ENCODE assay signal across 8 cellular contexts in the genomic region with DNA sequence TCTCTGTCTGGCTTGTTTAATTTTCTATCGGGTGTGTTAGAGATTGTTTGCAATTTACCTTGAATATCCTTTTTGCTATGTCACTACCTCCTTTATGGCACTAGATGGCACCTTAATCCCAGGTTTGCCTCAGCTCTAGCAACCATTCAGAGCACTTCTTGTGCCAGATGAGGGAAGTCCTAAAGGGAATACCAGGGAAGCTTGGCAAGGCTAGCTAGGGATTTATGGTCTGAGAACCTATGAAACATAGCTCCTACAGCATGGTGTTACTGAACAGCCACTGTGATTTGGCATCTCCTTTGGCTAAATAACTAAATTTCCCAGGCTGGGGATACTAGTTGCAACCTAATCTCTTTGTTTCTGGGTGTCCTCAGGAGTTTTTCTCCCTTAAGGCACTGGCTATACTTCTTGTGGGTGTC.
A peak's percentile ranks its signal among the peaks of the same experiment; 100 is the strongest.
DNase-seq lines count a peak whose midpoint lies in the region; ATAC-seq and TF ChIP-seq lines count a peak whose summit lies in the region.

No MANE protein-coding gene starts in this region.

- H4K5ac ChIP-seq in H9 (ENCODE audit: insufficient read length, low read depth, low read length): no peak overlapping the region

- CTCF ChIA-PET in activated naive CD4-positive, alpha-beta T cell treated with anti-CD3 and anti-CD28 coated beads for 36 hours (lab: Charles Lee): interaction anchor here (0.5 to 2.7 kb wide), 14 partner anchors 11 to 434 kb away, joined by 3 to 13 read pairs (median 4); partner anchors contain the start of gene NIPSNAP2
- CTCF ChIA-PET in OCI-LY7 (lab: Charles Lee; ENCODE audit: unreplicated experiment): interaction anchor here (0.6 to 0.7 kb wide), 2 partner anchors 392 to 432 kb away, joined by 3 to 4 read pairs; no protein-coding TSS in a partner anchor

- no peaks in the 10 kb centered on the region for H3K9me2 ChIP-seq in OCI-LY7 (ENCODE audit: insufficient read depth, low read length)

- H2BK20ac ChIP-seq in H9 (ENCODE audit: low read depth, low read length, poor library complexity, severe bottlenecking): no peak overlapping the region

- no peak overlapping the region for H4K8ac ChIP-seq in H9 (replicated peaks; ENCODE audit: insufficient read length, low read depth, low read length)

- no peaks in the 10 kb centered on the region for H3K27me3 ChIP-seq in H9 (ENCODE audit: insufficient read depth, low read length)
- no peaks in the 10 kb centered on the region for H3K27me3 ChIP-seq in right cardiac atrium (ENCODE audit: control insufficient read depth, insufficient read depth)

- no peak overlapping the region for H4K91ac ChIP-seq in H9 (ENCODE audit: insufficient read length, low read depth, low read length)

- no peaks in the 10 kb centered on the region for H3K36me3 ChIP-seq in OCI-LY7 (ENCODE audit: insufficient read depth, low read length)

- H3K36me3 Mint-ChIP-seq in activated naive CD4-positive, alpha-beta T cell treated with anti-CD3 and anti-CD28 coated beads for 36 hours (ENCODE audit: low read depth): no peaks in the 10 kb centered on the region
- no peaks in the 10 kb centered on the region for H3K36me3 Mint-ChIP-seq in H9 (ENCODE audit: insufficient read depth in 1 of 3, low read depth in 3 of 3)

- H3T11ph ChIP-seq in H9 (ENCODE audit: low read length): no peak overlapping the region

- H2BK5ac ChIP-seq in H9 (ENCODE audit: insufficient read length, low read length): no peak overlapping the region

- WGBS in H9 (ENCODE audit: extremely low coverage, insufficient read length, low lambda C conversion rate): no CpG with 5 or more reads among the region's 1 CpG
- 0% methylated on average over 1 of the region's 1 CpG for WGBS in right cardiac atrium

- peaks cover 7% of the 10 kb centered on the region for H3K4me1 Mint-ChIP-seq in activated naive CD4-positive, alpha-beta T cell treated with anti-CD3 and anti-CD28 coated beads for 36 hours (ENCODE audit: low read depth)
- H3K4me1 Mint-ChIP-seq in H9: no peaks in the 10 kb centered on the region

- BruUV-seq in OCI-LY7 (replicated peaks; lab: Mats Ljungman, UMichigan): no TSS peak

- H3K4me2 ChIP-seq in H9 (ENCODE audit: insufficient read depth, insufficient read length, low read length) (no peak overlapping the region), OCI-LY7 (ENCODE audit: low read length) (peak overlapping the region; percentile 47)

- DNase-seq in activated naive CD4-positive, alpha-beta T cell treated with anti-CD3 and anti-CD28 coated beads for 36 hours: peak; percentile 46
- DNase-seq in activated naive CD4-positive, alpha-beta T cell (lab: John Stamatoyannopoulos, UW): no peak
- DNase-seq in H9: peak; percentile 51
- peak; percentile 74 for DNase-seq in OCI-LY7 (ENCODE audit: low spot score)
- DNase-seq in amniotic epithelial cell (ENCODE audit: low read depth): peak; percentile 80
- no peak for DNase-seq in right cardiac atrium
- no peak for DNase-seq in sciatic nerve (ENCODE audit: low spot score)

- peak; percentile 82 for TF ChIP-seq CTCF in H9 (conservative IDR thresholded peaks at IDR 0.05)
- peak; percentile 83 for TF ChIP-seq CTCF in LNCAP (IDR thresholded peaks at IDR 0.05)
- TF ChIP-seq CTCF in OCI-LY7 (conservative IDR thresholded peaks at IDR 0.05; ENCODE audit: low read length): peak; percentile 96

- H3K56ac ChIP-seq in H9 (ENCODE audit: insufficient read length, low read depth, low read length): no peak overlapping the region

- no peak overlapping the region for H3K4ac ChIP-seq in H9 (ENCODE audit: low read depth, low read length)

- H3K23ac ChIP-seq in H9 (ENCODE audit: insufficient read length, low read depth, low read length): no peak overlapping the region

- no peak overlapping the region for H3K18ac ChIP-seq in H9 (ENCODE audit: insufficient read length, low read depth, low read length)

- intact Hi-C loops in activated naive CD4-positive, alpha-beta T cell treated with anti-CD3 and anti-CD28 coated beads for 36 hours (cut with micrococcal nuclease): loop anchor here (1.0 to 10.0 kb wide), 6 partner anchors 91 to 464 kb away; partner anchors contain the start of genes CHCHD2, NIPSNAP2 and ZNF713
- intact Hi-C loops in OCI-LY7 (cut with micrococcal nuclease; ENCODE audit: unreplicated experiment) (loop anchor here (1.0 to 5.0 kb wide), 4 partner anchors 82 to 433 kb away; partner anchors contain the start of gene NIPSNAP2), right cardiac atrium (cut with DNase I) (loop anchor here in 1 of 4 donors (10.0 kb wide), 1 partner anchor 434 kb away; no protein-coding TSS in a partner anchor), sciatic nerve (cut with DNase I) (loop anchor here (10.0 kb wide), 1 partner anchor 434 kb away; no protein-coding TSS in a partner anchor)

- no peak overlapping the region for H2BK15ac ChIP-seq in H9 (ENCODE audit: low read depth, low read length)

- H3K27ac Mint-ChIP-seq in activated naive CD4-positive, alpha-beta T cell treated with anti-CD3 and anti-CD28 coated beads for 36 hours: no peak overlapping the region
- no peak overlapping the region for H3K27ac Mint-ChIP-seq in H9

- no peaks in the 10 kb centered on the region for H3K23me2 ChIP-seq in H9 (ENCODE audit: insufficient read length, low read depth, low read length, poor library complexity, severe bottlenecking)

- H3K9ac ChIP-seq in H9 (ENCODE audit: extremely low read depth, insufficient read length, low read length): no peak overlapping the region

- H3K27me3 Mint-ChIP-seq in activated naive CD4-positive, alpha-beta T cell treated with anti-CD3 and anti-CD28 coated beads for 36 hours (ENCODE audit: low read depth): no peaks in the 10 kb centered on the region
- H3K27me3 Mint-ChIP-seq in H9 (ENCODE audit: low read depth): peaks cover 4% of the 10 kb centered on the region; the same call in 1 of the 2 replicates

- H4K20me1 ChIP-seq in H9 (ENCODE audit: control insufficient read depth, insufficient read depth, insufficient read length) (no peaks in the 10 kb centered on the region), OCI-LY7 (ENCODE audit: insufficient read depth, low read length) (no peaks in the 10 kb centered on the region)

- no peak overlapping the region for H2AK5ac ChIP-seq in H9 (ENCODE audit: insufficient read length, low read length)

- no peak overlapping the region for H3K4me3 ChIP-seq in OCI-LY7 (ENCODE audit: low read depth, low read length, poor library complexity, severe bottlenecking)
- H3K4me3 ChIP-seq in right cardiac atrium (ENCODE audit: low read length): no peak overlapping the region

- peak; percentile 93 to 94 for ATAC-seq in right cardiac atrium
- ATAC-seq in sciatic nerve: peak; percentile 85

- H2BK12ac ChIP-seq in H9 (ENCODE audit: insufficient read length, low read depth, low read length): no peak overlapping the region

- no peak overlapping the region for H3K14ac ChIP-seq in H9 (ENCODE audit: insufficient read depth, low read length)

- H2AFZ ChIP-seq in H9 (ENCODE audit: low read length) (no peak overlapping the region), OCI-LY7 (ENCODE audit: low read length) (peak overlapping the region; percentile 76)

- peaks cover 5% of the 10 kb centered on the region for H3K9me3 Mint-ChIP-seq in activated naive CD4-positive, alpha-beta T cell treated with anti-CD3 and anti-CD28 coated beads for 36 hours
- peaks cover 8 to 25% of the 10 kb centered on the region in 2 experiments; a peak in 4 of 5 replicates for H3K9me3 Mint-ChIP-seq in H9

- H3K27ac ChIP-seq in H9 (ENCODE audit: insufficient read length, low read depth, low read length) (no peak overlapping the region), OCI-LY7 (ENCODE audit: low read depth, low read length, poor library complexity, severe bottlenecking) (no peak overlapping the region), right cardiac atrium (ENCODE audit: low read length) (no peak overlapping the region)

- no peak overlapping the region for H3K4me3 Mint-ChIP-seq in activated naive CD4-positive, alpha-beta T cell treated with anti-CD3 and anti-CD28 coated beads for 36 hours
- H3K4me3 Mint-ChIP-seq in H9: no peak overlapping the region; a peak in 1 of 5 replicates

- H3K79me2 ChIP-seq in H9 (ENCODE audit: insufficient read depth, low read length): no peaks in the 10 kb centered on the region
- H3K79me2 ChIP-seq in OCI-LY7 (ENCODE audit: insufficient read depth, low read depth, low read length): no peaks in the 10 kb centered on the region

- H3K79me1 ChIP-seq in H9 (ENCODE audit: insufficient read depth, low read depth, low read length, poor library complexity, severe bottlenecking): no peaks in the 10 kb centered on the region

- H2BK120ac ChIP-seq in H9 (ENCODE audit: low read depth, low read length, poor library complexity, severe bottlenecking): no peak overlapping the region

- no peaks in the 10 kb centered on the region for H3K4me1 ChIP-seq in H9 (ENCODE audit: insufficient read depth, low read length)
- peaks cover 12% of the 10 kb centered on the region for H3K4me1 ChIP-seq in OCI-LY7 (ENCODE audit: insufficient read depth, low read length, poor library complexity, severe bottlenecking)
- H3K4me1 ChIP-seq in right cardiac atrium (ENCODE audit: control insufficient read depth, insufficient read depth, low read length): no peaks in the 10 kb centered on the region

- POLR2A ChIA-PET in OCI-LY7 (lab: Charles Lee): interaction anchor here (0.5 to 1.4 kb wide), 6 partner anchors 205 to 434 kb away, joined by 3 to 10 read pairs (median 4); partner anchors contain the start of gene MRPS17

- H3K9me3 ChIP-seq in H9 (ENCODE audit: control insufficient read depth, low read depth, low read length): no peaks in the 10 kb centered on the region
- peaks cover 13% of the 10 kb centered on the region; the same call in 1 of the 2 replicates for H3K9me3 ChIP-seq in OCI-LY7 (ENCODE audit: low read length)
- H3K9me3 ChIP-seq in right cardiac atrium (ENCODE audit: control insufficient read depth, low read length): no peaks in the 10 kb centered on the region

Comparison
In these comparisons a context has a peak if more than half of its experiments do, and no peak if none do; other contexts are left out.
1. DNase-seq: peak in activated naive CD4-positive, alpha-beta T cell treated with anti-CD3 and anti-CD28 coated beads for 36 hours (single experiment), H9 (single experiment), OCI-LY7 (single experiment) and amniotic epithelial cell (single experiment); none in activated naive CD4-positive, alpha-beta T cell (0 of 4), right cardiac atrium (0 of 3) and sciatic nerve (single experiment).
2. Peak in every context shown above with its lines, with median percentiles within 50 percentile points of each other: CTCF ChIP-seq.